8 cellular contexts compared by ENCODE assay signal in genomic region chr20:34390769-34391447, GRCh38. TPM values are rescaled to one million over a fixed set of nuclear protein-coding genes. Genes with fewer than 3 reads are reported as not detected.
A peak's percentile ranks its signal among the peaks of the same experiment; 100 is the strongest.
DNase-seq lines count a peak whose midpoint lies in the region; ATAC-seq and TF ChIP-seq lines count a peak whose summit lies in the region.

No MANE protein-coding gene starts in this region.

- H3K27me3 Mint-ChIP-seq in activated CD8-positive, alpha-beta T cell treated with anti-CD3 and anti-CD28 coated beads for 36 hours = no peaks in the 10 kb centered on the region
- H3K27me3 Mint-ChIP-seq in activated CD8-positive, alpha-beta T cell treated with anti-CD3 and anti-CD28 coated beads, Interleukin-2, amount 10 ng/mL, durations not matched to agents 7 days and 5 days (ENCODE audit: low read depth) = no peaks in the 10 kb centered on the region

- no peaks in the 10 kb centered on the region for H3K9me3 Mint-ChIP-seq in activated CD8-positive, alpha-beta T cell treated with anti-CD3 and anti-CD28 coated beads for 36 hours
- no peaks in the 10 kb centered on the region for H3K9me3 Mint-ChIP-seq in activated CD8-positive, alpha-beta T cell treated with anti-CD3 and anti-CD28 coated beads, Interleukin-2, amount 10 ng/mL, durations not matched to agents 7 days and 5 days (ENCODE audit: insufficient read depth)

- peak; percentile 75 for ATAC-seq in activated CD8-positive, alpha-beta T cell treated with anti-CD3 and anti-CD28 coated beads for 36 hours
- ATAC-seq in activated CD8-positive, alpha-beta T cell treated with anti-CD3 and anti-CD28 coated beads, Interleukin-2, amount 10 ng/mL, durations not matched to agents 7 days and 5 days = no peak

- DNase-seq in activated CD8-positive, alpha-beta T cell treated with anti-CD3 and anti-CD28 coated beads for 36 hours = peak; percentile 76
- DNase-seq in activated CD8-positive, alpha-beta T cell treated with anti-CD3 and anti-CD28 coated beads, Interleukin-2, amount 10 ng/mL, durations not matched to agents 7 days and 5 days = no peak
- DNase-seq in activated CD4-positive, alpha-beta T cell treated with anti-CD3 and anti-CD28 coated beads, Interleukin-2, amount 50 U/mL, for 48 hours = peak; percentile 42 to 62
- DNase-seq in glomerular visceral epithelial cell (ENCODE audit: extremely low spot score) (peak; percentile 95), mesenteric fat pad (ENCODE audit: low spot score) (no peak), NCI-H2081 (lab: John Stamatoyannopoulos, UW) (no peak), NCI-H510A (lab: John Stamatoyannopoulos, UW) (no peak)
- DNase-seq in stimulated activated CD4-positive, alpha-beta T cell treated with anti-CD3 and anti-CD28 coated beads, TNF-alpha, amount 100 ng/mL, for 48 hours (ENCODE audit: low read depth in 3 of 3) = peak in 2 of 3 donors; percentile 30 to 50

- POLR2A ChIA-PET in activated CD8-positive, alpha-beta T cell treated with anti-CD3 and anti-CD28 coated beads for 36 hours (lab: Charles Lee) = no interaction called here
- POLR2A ChIA-PET in activated CD8-positive, alpha-beta T cell treated with anti-CD3 and anti-CD28 coated beads, Interleukin-2, amount 10 ng/mL, durations not matched to agents 7 days and 5 days (lab: Charles Lee) = interaction anchor here (0.6 kb wide), 1 partner anchor 26 kb away, joined by 3 read pairs; no protein-coding TSS in a partner anchor

- CTCF ChIA-PET in activated CD8-positive, alpha-beta T cell treated with anti-CD3 and anti-CD28 coated beads for 36 hours (lab: Charles Lee) = interaction anchor here (1.6 kb wide), 1 partner anchor 78 kb away, joined by 9 read pairs; no protein-coding TSS in a partner anchor
- CTCF ChIA-PET in activated CD8-positive, alpha-beta T cell treated with anti-CD3 and anti-CD28 coated beads, Interleukin-2, amount 10 ng/mL, durations not matched to agents 7 days and 5 days (lab: Charles Lee) = no interaction called here

- H3K4me1 Mint-ChIP-seq in activated CD8-positive, alpha-beta T cell treated with anti-CD3 and anti-CD28 coated beads for 36 hours (ENCODE audit: low read depth) = peaks cover 35% of the 10 kb centered on the region
- H3K4me1 Mint-ChIP-seq in activated CD8-positive, alpha-beta T cell treated with anti-CD3 and anti-CD28 coated beads, Interleukin-2, amount 10 ng/mL, durations not matched to agents 7 days and 5 days (ENCODE audit: low read depth) = peaks cover 20% of the 10 kb centered on the region

- peaks cover 28% of the 10 kb centered on the region for H3K36me3 Mint-ChIP-seq in activated CD8-positive, alpha-beta T cell treated with anti-CD3 and anti-CD28 coated beads for 36 hours (ENCODE audit: low read depth)
- peaks cover 37% of the 10 kb centered on the region for H3K36me3 Mint-ChIP-seq in activated CD8-positive, alpha-beta T cell treated with anti-CD3 and anti-CD28 coated beads, Interleukin-2, amount 10 ng/mL, durations not matched to agents 7 days and 5 days (ENCODE audit: low read depth)

- H3K27ac Mint-ChIP-seq in activated CD8-positive, alpha-beta T cell treated with anti-CD3 and anti-CD28 coated beads for 36 hours = no peak overlapping the region
- no peak overlapping the region for H3K27ac Mint-ChIP-seq in activated CD8-positive, alpha-beta T cell treated with anti-CD3 and anti-CD28 coated beads, Interleukin-2, amount 10 ng/mL, durations not matched to agents 7 days and 5 days

- intact Hi-C loops in activated CD8-positive, alpha-beta T cell treated with anti-CD3 and anti-CD28 coated beads for 36 hours (cut with micrococcal nuclease) = no loop called here

- TF ChIP-seq CTCF in activated CD8-positive, alpha-beta T cell treated with anti-CD3 and anti-CD28 coated beads for 36 hours (IDR thresholded peaks at IDR 0.05) = no peak

- no peak overlapping the region for H3K4me3 Mint-ChIP-seq in activated CD8-positive, alpha-beta T cell treated with anti-CD3 and anti-CD28 coated beads for 36 hours
- H3K4me3 Mint-ChIP-seq in activated CD8-positive, alpha-beta T cell treated with anti-CD3 and anti-CD28 coated beads, Interleukin-2, amount 10 ng/mL, durations not matched to agents 7 days and 5 days = no peak overlapping the region

RNA-seq across cellular contexts. Expression of gene ITCH, which starts 27.8 kb away (rescaled TPM):
- 10 to 100 TPM; 46.0 to 51.8 TPM for total RNA-seq in activated CD8-positive, alpha-beta T cell treated with anti-CD3 and anti-CD28 coated beads for 36 hours
- 10 to 100 TPM; 52.1 to 59.9 TPM for total RNA-seq in activated CD8-positive, alpha-beta T cell treated with anti-CD3 and anti-CD28 coated beads, Interleukin-2, amount 10 ng/mL, durations not matched to agents 7 days and 5 days
- total RNA-seq in mesenteric fat pad = 68.2 TPM

Comparison
In these comparisons a context has a peak if more than half of its experiments do, and no peak if none do; other contexts are left out.
1. DNase-seq: peak in activated CD8-positive, alpha-beta T cell treated with anti-CD3 and anti-CD28 coated beads for 36 hours (single experiment), activated CD4-positive, alpha-beta T cell treated with anti-CD3 and anti-CD28 coated beads, Interleukin-2, amount 50 U/mL, for 48 hours (2 of 2), glomerular visceral epithelial cell (single experiment) and stimulated activated CD4-positive, alpha-beta T cell treated with anti-CD3 and anti-CD28 coated beads, TNF-alpha, amount 100 ng/mL, for 48 hours (2 of 3); none in activated CD8-positive, alpha-beta T cell treated with anti-CD3 and anti-CD28 coated beads, Interleukin-2, amount 10 ng/mL, durations not matched to agents 7 days and 5 days (single experiment), mesenteric fat pad (single experiment), NCI-H2081 (0 of 2) and NCI-H510A (single experiment).